11 cellular contexts compared by ENCODE assay signal in genomic region chr15:40080847-40081246, GRCh38. TPM values are rescaled to one million over a fixed set of nuclear protein-coding genes. Genes with fewer than 3 reads are reported as not detected.
DNase-seq lines count a peak whose midpoint lies in the region; ATAC-seq and TF ChIP-seq lines count a peak whose summit lies in the region.
"Had no signal": no experiment of that assay in that cellular context is flagged by ENCODE, and none has a peak within 500 bp of the region (broad histone marks: within the 10 kb centered on the region; RNA-seq: fewer than 3 reads in every experiment).

No MANE protein-coding gene starts in this region.

- peak overlapping the region; percentile 57 for H4K91ac ChIP-seq in mesenchymal stem cell (ENCODE audit: low read length)

- no peak overlapping the region for H3K14ac ChIP-seq in mesenchymal stem cell (ENCODE audit: low read length in 2 of 2)

- DNase-seq in HL-60 (ENCODE audit: low read depth in 1 of 2, low spot score in 1 of 2) (no peak), activated B cell treated with CpG ODN at 0.5 μM for 24 hours (no peak), mesenchymal stem cell (no peak), NCI-H446 treated with DMSO at 0.1 percent for 48 hours (lab: John Stamatoyannopoulos, UW) (no peak), epidermal melanocyte (ENCODE audit: insufficient read length, low spot score) (no peak)
- DNase-seq: central memory CD4-positive, alpha-beta T cell; EL; stimulated activated CD4-positive, alpha-beta T cell treated with anti-CD3 and anti-CD28 coated beads, Interleukin-4, amount 100 ng/mL, for 24 hours; T-helper 9 cell had no signal

- H3K23ac ChIP-seq in mesenchymal stem cell (ENCODE audit: low read length in 2 of 2): no peak overlapping the region

- peaks cover 58% of the 10 kb centered on the region for H3K4me1 Mint-ChIP-seq in activated B cell treated with CpG ODN at 0.5 μM for 24 hours

- no peak overlapping the region for H2BK15ac ChIP-seq in mesenchymal stem cell (ENCODE audit: low read depth, poor library complexity, severe bottlenecking)

- H3K4me3 Mint-ChIP-seq in activated B cell treated with CpG ODN at 0.5 μM for 24 hours: peak overlapping the region; percentile 52

- H2BK5ac ChIP-seq in mesenchymal stem cell (ENCODE audit: low read depth, low read length, poor library complexity, severe bottlenecking): no peak overlapping the region

- H3K27me3 ChIP-seq in HL-60 (ENCODE audit: insufficient read depth, poor library complexity, severe bottlenecking): no peaks in the 10 kb centered on the region
- H3K27me3 ChIP-seq in mesenchymal stem cell (ENCODE audit: control insufficient read depth in 1 of 2, insufficient read depth in 1 of 2, low read length in 2 of 2): no peaks in the 10 kb centered on the region
- no peaks in the 10 kb centered on the region for H3K27me3 ChIP-seq in subcutaneous abdominal adipose tissue (ENCODE audit: control insufficient read depth in 5 of 5, insufficient read depth in 4 of 5, low read length in 5 of 5)

- no peak overlapping the region for H3K4me3 ChIP-seq in HL-60 (replicated peaks; ENCODE audit: insufficient read depth, low read length)
- H3K4me3 ChIP-seq in mesenchymal stem cell (ENCODE audit: insufficient read depth in 1 of 2, low read depth in 1 of 2, low read length in 2 of 2): peak overlapping the region in 1 of 2 experiments; percentile 68
- H3K4me3 ChIP-seq in subcutaneous abdominal adipose tissue (ENCODE audit: low read depth in 1 of 5, low read length in 5 of 5): peak overlapping the region in 4 of 5 donors; percentile 45 to 70 (median 56)

- H2AK5ac ChIP-seq in mesenchymal stem cell (ENCODE audit: low read length, severe bottlenecking): peak overlapping the region; percentile 81

- H3K4ac ChIP-seq in mesenchymal stem cell (ENCODE audit: low read depth in 1 of 2, low read length in 2 of 2): peak overlapping the region in 1 of 2 experiments; percentile 90

- TF ChIP-seq CTCF in HL-60 (IDR thresholded peaks at IDR 0.05; ENCODE audit: insufficient read depth, low read length) (no peak), activated B cell treated with CpG ODN at 0.5 μM for 24 hours (IDR thresholded peaks at IDR 0.05) (no peak)

- no peaks in the 10 kb centered on the region for H3K36me3 ChIP-seq in mesenchymal stem cell (ENCODE audit: control insufficient read depth in 1 of 2, insufficient read depth in 2 of 2, low read depth in 1 of 2, low read length in 2 of 2)
- H3K36me3 ChIP-seq in subcutaneous abdominal adipose tissue (ENCODE audit: control insufficient read depth in 5 of 5, insufficient read depth in 5 of 5, low read length in 5 of 5): no peaks in the 10 kb centered on the region

- H3K27ac ChIP-seq in HL-60 (replicated peaks) (peak overlapping the region; percentile 77), mesenchymal stem cell (ENCODE audit: low read length, poor library complexity, severe bottlenecking) (no peak overlapping the region), subcutaneous abdominal adipose tissue (ENCODE audit: low read depth, low read length) (peak overlapping the region; percentile 89)

- 58% methylated on average over 4 of the region's 5 CpGs for WGBS in mesenchymal stem cell

- H3K79me1 ChIP-seq in mesenchymal stem cell (replicated peaks; ENCODE audit: low read length, poor library complexity, severe bottlenecking): no peaks in the 10 kb centered on the region

- H3K27me3 Mint-ChIP-seq in activated B cell treated with CpG ODN at 0.5 μM for 24 hours: no peaks in the 10 kb centered on the region

- CTCF ChIA-PET in activated B cell treated with CpG ODN at 0.5 μM for 24 hours (lab: Charles Lee): interaction anchor here (1.3 to 4.8 kb wide), 2 partner anchors 25 to 35 kb away, joined by 3 to 45 read pairs; partner anchors contain the start of gene BMF

- no peak overlapping the region for H2BK120ac ChIP-seq in mesenchymal stem cell (ENCODE audit: low read depth, low read length)

- H4K8ac ChIP-seq in mesenchymal stem cell (ENCODE audit: low read length): no peak overlapping the region

- H3K4me1 ChIP-seq in mesenchymal stem cell (ENCODE audit: control insufficient read depth, insufficient read depth, low read depth, low read length) (peaks cover 15% of the 10 kb centered on the region), subcutaneous abdominal adipose tissue (ENCODE audit: control insufficient read depth in 5 of 5, insufficient read depth in 5 of 5, low read length in 5 of 5) (peaks cover 9 to 37% (median 33%) of the 10 kb centered on the region in 5 donors)

- peak overlapping the region; percentile 75 to 91 for H2BK12ac ChIP-seq in mesenchymal stem cell (ENCODE audit: low read length in 2 of 2)

- no peak overlapping the region for H3K4me2 ChIP-seq in mesenchymal stem cell (ENCODE audit: low read length, poor library complexity, severe bottlenecking)

- ATAC-seq in activated B cell treated with CpG ODN at 0.5 μM for 24 hours (ENCODE audit: low read depth): no peak
- ATAC-seq in GM21423 (IDR thresholded peaks at IDR 0.05; ENCODE audit: unreplicated experiment): no peak

- H2AFZ ChIP-seq in mesenchymal stem cell (ENCODE audit: low read depth, low read length): no peak overlapping the region

- H3K9me3 ChIP-seq in mesenchymal stem cell (ENCODE audit: control insufficient read depth, low read length) (no peaks in the 10 kb centered on the region), subcutaneous abdominal adipose tissue (ENCODE audit: control insufficient read depth in 5 of 5, low read length in 5 of 5) (no peaks in the 10 kb centered on the region)

- POLR2A ChIA-PET in activated B cell treated with CpG ODN at 0.5 μM for 24 hours (lab: Charles Lee): interaction anchor here (3.5 to 20.1 kb wide), 4 partner anchors 11 to 34 kb away, joined by 27 to 504 read pairs (median 50); partner anchors contain the start of gene BMF

- H3K27ac Mint-ChIP-seq in activated B cell treated with CpG ODN at 0.5 μM for 24 hours: peak overlapping the region; percentile 82

- no peaks in the 10 kb centered on the region for H3K9me3 Mint-ChIP-seq in activated B cell treated with CpG ODN at 0.5 μM for 24 hours

- peak overlapping the region; percentile 64 to 68 for H3K18ac ChIP-seq in mesenchymal stem cell (ENCODE audit: low read depth in 1 of 2, low read length in 2 of 2)

- intact Hi-C loops in activated B cell treated with CpG ODN at 0.5 μM for 24 hours (cut with micrococcal nuclease): no loop called here

- no peaks in the 10 kb centered on the region for H3K36me3 Mint-ChIP-seq in activated B cell treated with CpG ODN at 0.5 μM for 24 hours (ENCODE audit: low read depth)

- peak overlapping the region; percentile 88 for H3K9ac ChIP-seq in mesenchymal stem cell (ENCODE audit: low read length)
- peak overlapping the region in 3 of 5 donors; percentile 41 to 75 (median 55) for H3K9ac ChIP-seq in subcutaneous abdominal adipose tissue (ENCODE audit: low read length in 5 of 5)

RNA-seq across cellular contexts. Expression of gene BMF, which starts 27.8 kb away (rescaled TPM):
- 353 and 376 TPM in 2 replicates for total RNA-seq in activated B cell treated with CpG ODN at 0.5 μM for 24 hours
- 18.5 TPM for polyA plus RNA-seq in mesenchymal stem cell (2013, experiment 1 of 2)
- 17.8 TPM for polyA plus RNA-seq in mesenchymal stem cell (2013, experiment 2 of 2)

RNA-seq across cellular contexts. Expression of gene SRP14, which starts 41.9 kb away (rescaled TPM):
- total RNA-seq in activated B cell treated with CpG ODN at 0.5 μM for 24 hours: 183 and 217 TPM in 2 replicates
- polyA plus RNA-seq in mesenchymal stem cell (2013, experiment 1 of 2): 684 TPM
- polyA plus RNA-seq in mesenchymal stem cell (2013, experiment 2 of 2): 720 TPM
